ENCODE assay signal across 24 cellular contexts in the genomic region with DNA sequence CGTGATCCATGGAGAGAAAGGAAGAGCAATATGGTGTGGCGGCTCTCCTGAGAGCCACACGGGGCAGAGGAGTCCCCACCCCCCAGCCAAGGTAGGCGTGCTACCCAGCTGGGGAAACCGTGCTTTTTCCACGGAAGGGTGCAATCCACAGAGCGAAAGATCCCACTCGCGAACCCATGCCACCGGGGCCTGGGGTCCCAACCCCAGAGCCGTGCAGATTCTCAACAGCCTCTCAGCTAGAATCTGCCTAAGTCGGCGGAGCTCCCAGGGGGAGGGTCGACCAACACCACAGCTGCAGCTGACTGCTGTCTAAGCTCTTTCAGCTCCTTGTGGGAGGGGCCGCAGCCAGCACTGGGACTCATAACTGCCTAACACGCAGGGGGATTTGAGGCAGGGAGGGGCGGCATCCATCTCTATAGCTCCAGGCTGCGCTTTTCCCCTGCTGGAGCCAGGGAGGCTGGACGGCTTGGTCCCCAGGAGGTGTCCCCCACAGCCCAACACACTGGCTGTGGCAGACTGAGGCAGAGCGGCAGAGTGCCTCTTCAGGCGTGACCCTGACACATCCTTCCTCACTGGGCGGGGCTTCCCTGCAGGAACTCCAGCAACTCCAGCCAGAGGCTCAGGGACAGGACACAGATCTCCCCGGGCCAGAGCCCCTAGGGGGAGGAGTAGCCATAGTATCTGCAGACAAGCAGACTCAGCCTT.
A peak's percentile ranks its signal among the peaks of the same experiment; 100 is the strongest.
DNase-seq lines count a peak whose midpoint lies in the region; ATAC-seq and TF ChIP-seq lines count a peak whose summit lies in the region.
"Had no signal": no experiment of that assay in that cellular context is flagged by ENCODE, and none has a peak within 500 bp of the region (broad histone marks: within the 10 kb centered on the region; RNA-seq: fewer than 3 reads in every experiment).

No MANE protein-coding gene starts in this region.

- H3K9ac ChIP-seq in endodermal cell (ENCODE audit: extremely low read depth, low read length, poor library complexity, severe bottlenecking) = no peak overlapping the region

- no peaks in the 10 kb centered on the region for H3K36me3 Mint-ChIP-seq in endodermal cell (ENCODE audit: low read depth)
- H3K36me3 Mint-ChIP-seq: CD4-positive, alpha-beta memory T cell had no signal

- H3K9me3 Mint-ChIP-seq in endodermal cell = no peaks in the 10 kb centered on the region

- DNase-seq in Right ventricle myocardium inferior (ENCODE audit: missing footprints) (peak; percentile 64), Right ventricle myocardium superior (no peak), endodermal cell (peak; percentile 67), kidney tubule cell (ENCODE audit: low spot score) (peak; percentile 60), upper lobe of right lung (peak; percentile 54), mesenteric fat pad (ENCODE audit: low spot score) (no peak), stomach (no peak)
- no peak for DNase-seq in activated CD8-positive, alpha-beta memory T cell treated with anti-CD3 and anti-CD28 coated beads, Interleukin-2, amount 50 U/mL, for 48 hours
- DNase-seq: activated CD4-positive, alpha-beta T cell treated with anti-CD3 and anti-CD28 coated beads, Interleukin-2, amount 50 U/mL, for 4 hours; activated CD4-positive, CD25-positive, alpha-beta regulatory T cell; anterior cingulate cortex; CD4-positive, alpha-beta memory T cell; dermis blood vessel endothelial cell; HFFc6; NCI-H187; NCI-H526; stimulated activated naive CD8-positive, alpha-beta T cell treated with anti-CD3 and anti-CD28 coated beads, Interleukin-15, amount 100 ng/mL, for 72 hours had no signal

- H3K27ac ChIP-seq in endodermal cell (ENCODE audit: low read depth, low read length) (no peak overlapping the region), upper lobe of right lung (no peak overlapping the region), stomach (no peak overlapping the region)
- H3K27ac ChIP-seq: 22Rv1, cardiac muscle cell, left lung, pancreas, tibial nerve had no signal

- WGBS in endodermal cell (ENCODE audit: insufficient coverage in 1 of 2, insufficient read length in 1 of 2), 2 experiments = 85 to 94% methylated on average over 12 to 23 of the region's 23 CpGs
- 81 to 90% (median 86%) methylated on average over 16 to 23 of the region's 23 CpGs for WGBS in stomach, 5 donors

- H3K9me3 ChIP-seq in endodermal cell (ENCODE audit: control insufficient read depth, low read length) (no peaks in the 10 kb centered on the region), upper lobe of right lung (no peaks in the 10 kb centered on the region), stomach (peaks cover 0 to 5% (median 0%) of the 10 kb centered on the region in 4 donors)
- H3K9me3 ChIP-seq: pancreas had no signal

- no peaks in the 10 kb centered on the region for H3K4me1 Mint-ChIP-seq in endodermal cell
- H3K4me1 Mint-ChIP-seq: CD4-positive, alpha-beta memory T cell; stimulated activated naive CD8-positive, alpha-beta T cell treated with anti-CD3 and anti-CD28 coated beads, Interleukin-15, amount 100 ng/mL, for 72 hours had no signal

- no peak for TF ChIP-seq CTCF in endodermal cell (conservative IDR thresholded peaks at IDR 0.05)
- no peak for TF ChIP-seq CTCF in upper lobe of right lung (IDR thresholded peaks at IDR 0.05)
- TF ChIP-seq CTCF in stomach (IDR thresholded peaks at IDR 0.05) = no peak

- no peak for TF ChIP-seq EP300 in stomach (IDR thresholded peaks at IDR 0.05)

- H3K4me3 Mint-ChIP-seq in endodermal cell = no peak overlapping the region
- H3K4me3 Mint-ChIP-seq: CD4-positive, alpha-beta memory T cell; HFFc6; natural killer cell treated with Interleukin-12 subunit alpha and Interleukin-12 subunit beta and Interleukin-15 and Interleukin-18, amount 100 ng/mL, for 72 hours; stimulated activated naive CD8-positive, alpha-beta T cell treated with anti-CD3 and anti-CD28 coated beads, Interleukin-15, amount 100 ng/mL, for 72 hours had no signal

- H3K36me3 ChIP-seq in endodermal cell (ENCODE audit: control insufficient read depth, insufficient read depth, low read length) = no peaks in the 10 kb centered on the region
- no peaks in the 10 kb centered on the region for H3K36me3 ChIP-seq in upper lobe of right lung
- no peaks in the 10 kb centered on the region for H3K36me3 ChIP-seq in stomach
- H3K36me3 ChIP-seq: cardiac muscle cell, left lung, pancreas, tibial nerve had no signal

- ATAC-seq in Right ventricle myocardium inferior = peak; percentile 16
- no peak for ATAC-seq in Right ventricle myocardium superior (ENCODE audit: poor library complexity)
- no peak for ATAC-seq in upper lobe of right lung
- ATAC-seq: activated naive CD4-positive, alpha-beta T cell treated with anti-CD3 and anti-CD28 coated beads, Interleukin-2, amount 50 U/mL, for 72 hours; left lung; natural killer cell treated with Interleukin-12 subunit alpha and Interleukin-12 subunit beta and Interleukin-15 and Interleukin-18, amount 100 ng/mL, for 72 hours; pancreas; stimulated activated naive CD8-positive, alpha-beta T cell treated with anti-CD3 and anti-CD28 coated beads, Interleukin-15, amount 100 ng/mL, for 72 hours had no signal

- H3K4me1 ChIP-seq in endodermal cell (ENCODE audit: control insufficient read depth, insufficient read depth, low read length) = no peaks in the 10 kb centered on the region
- no peaks in the 10 kb centered on the region for H3K4me1 ChIP-seq in upper lobe of right lung
- H3K4me1 ChIP-seq in stomach = no peaks in the 10 kb centered on the region
- H3K4me1 ChIP-seq: left lung, pancreas, tibial nerve had no signal

- H3K4me3 ChIP-seq in endodermal cell (ENCODE audit: low read length) = no peak overlapping the region
- no peak overlapping the region for H3K4me3 ChIP-seq in upper lobe of right lung
- no peak overlapping the region for H3K4me3 ChIP-seq in stomach
- H3K4me3 ChIP-seq: cardiac muscle cell, left lung, pancreas, tibial nerve had no signal

- peaks cover 2% of the 10 kb centered on the region for H3K27me3 Mint-ChIP-seq in endodermal cell (ENCODE audit: insufficient read depth)
- H3K27me3 Mint-ChIP-seq: stimulated activated naive CD8-positive, alpha-beta T cell treated with anti-CD3 and anti-CD28 coated beads, Interleukin-15, amount 100 ng/mL, for 72 hours had no signal

- intact Hi-C loops in Right ventricle myocardium inferior (cut with DNase I) = no loop called here
- intact Hi-C loops in Right ventricle myocardium superior (cut with DNase I) = no loop called here
- intact Hi-C loops in upper lobe of right lung (cut with DNase I) = no loop called here
- intact Hi-C loops in stomach (cut with DNase I; ENCODE audit: low total_unique reads) = no loop called here

- TF ChIP-seq POLR2A in stomach (IDR thresholded peaks at IDR 0.05) = no peak

- peaks cover 7% of the 10 kb centered on the region for H3K27me3 ChIP-seq in endodermal cell (ENCODE audit: control insufficient read depth, insufficient read depth, low read length, poor library complexity, severe bottlenecking)
- H3K27me3 ChIP-seq in upper lobe of right lung = no peaks in the 10 kb centered on the region
- H3K27me3 ChIP-seq in stomach = no peaks in the 10 kb centered on the region
- H3K27me3 ChIP-seq: cardiac muscle cell, left lung, pancreas, tibial nerve had no signal

- H3K27ac Mint-ChIP-seq in endodermal cell = no peak overlapping the region
- H3K27ac Mint-ChIP-seq: activated naive CD4-positive, alpha-beta T cell treated with anti-CD3 and anti-CD28 coated beads, Interleukin-2, amount 50 U/mL, for 72 hours; CD4-positive, alpha-beta memory T cell; HFFc6; natural killer cell treated with Interleukin-12 subunit alpha and Interleukin-12 subunit beta and Interleukin-15 and Interleukin-18, amount 100 ng/mL, for 72 hours; stimulated activated naive CD8-positive, alpha-beta T cell treated with anti-CD3 and anti-CD28 coated beads, Interleukin-15, amount 100 ng/mL, for 72 hours had no signal

Comparison
In these comparisons a context has a peak if more than half of its experiments do, and no peak if none do; other contexts are left out.
1. DNase-seq: peak in Right ventricle myocardium inferior (single experiment), endodermal cell (single experiment), kidney tubule cell (single experiment) and upper lobe of right lung (single experiment); none in Right ventricle myocardium superior (single experiment), activated CD8-positive, alpha-beta memory T cell treated with anti-CD3 and anti-CD28 coated beads, Interleukin-2, amount 50 U/mL, for 48 hours (single experiment), mesenteric fat pad (single experiment) and stomach (single experiment).